Comparison of ENCODE assay signal across 12 cellular contexts in the genomic region with DNA sequence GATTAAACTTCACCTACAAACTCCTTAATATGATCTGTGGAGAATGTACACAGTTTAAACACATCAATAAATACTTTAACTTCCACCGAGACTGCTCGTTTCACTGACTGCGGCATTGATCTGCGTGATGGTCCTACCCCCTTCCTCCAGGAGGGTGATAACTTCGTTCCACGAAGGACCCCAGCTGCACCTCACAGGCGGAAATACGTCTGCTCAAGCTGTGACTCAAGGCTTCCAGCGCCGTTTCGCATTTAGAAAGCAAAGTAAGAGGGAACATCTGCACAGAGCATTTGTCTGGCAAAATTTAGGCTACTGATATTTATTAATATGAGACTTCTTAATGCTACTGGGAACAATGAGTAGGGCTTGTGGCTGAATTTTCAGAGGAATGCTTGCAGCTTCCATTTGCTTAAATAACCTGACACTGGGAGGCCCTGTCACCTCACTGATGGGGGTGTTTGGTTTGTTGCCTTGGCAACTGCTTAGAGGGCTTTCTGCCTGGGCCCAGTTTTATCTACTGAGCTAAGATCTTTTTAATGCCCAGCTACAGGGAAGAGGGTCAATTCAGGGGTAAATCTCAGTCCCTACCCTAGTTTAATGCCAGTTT. TPM values are rescaled to one million over a fixed set of nuclear protein-coding genes. Genes with fewer than 3 reads are reported as not detected.
DNase-seq lines count a peak whose midpoint lies in the region; ATAC-seq and TF ChIP-seq lines count a peak whose summit lies in the region.
"Had no signal": no experiment of that assay in that cellular context is flagged by ENCODE, and none has a peak within 500 bp of the region (broad histone marks: within the 10 kb centered on the region; RNA-seq: fewer than 3 reads in every experiment).

No MANE protein-coding gene starts in this region.

- H3K79me2 ChIP-seq in neural cell (replicated peaks; ENCODE audit: insufficient read depth, low read length), result no peaks in the 10 kb centered on the region
- no peaks in the 10 kb centered on the region for H3K79me2 ChIP-seq in mammary epithelial cell (ENCODE audit: insufficient read depth, low read length)

- peak; percentile 50 for TF ChIP-seq EP300 in neural cell (conservative IDR thresholded peaks at IDR 0.05; ENCODE audit: poor library complexity, severe bottlenecking)

- intact Hi-C loops in mammary epithelial cell (cut with micrococcal nuclease), result loop anchor here (5.0 kb wide), 1 partner anchor 358 kb away; no protein-coding TSS in a partner anchor
- intact Hi-C loops in spleen (cut with DNase I; ENCODE audit: low total_unique reads), result no loop called here

- no peaks in the 10 kb centered on the region for H3K9me3 ChIP-seq in CD8-positive, alpha-beta memory T cell (ENCODE audit: low read length)
- H3K9me3 ChIP-seq in neural cell (ENCODE audit: low read length) (no peaks in the 10 kb centered on the region), mammary epithelial cell (replicated peaks; ENCODE audit: insufficient read depth, low read length) (no peaks in the 10 kb centered on the region), spleen (no peaks in the 10 kb centered on the region)
- H3K9me3 ChIP-seq: BE2C had no signal

- peaks cover 5% of the 10 kb centered on the region for H3K36me3 ChIP-seq in CD8-positive, alpha-beta memory T cell (ENCODE audit: insufficient read depth, low read length)
- peaks cover 16% of the 10 kb centered on the region for H3K36me3 ChIP-seq in neural cell (ENCODE audit: insufficient read depth, low read length)
- peaks cover 30% of the 10 kb centered on the region for H3K36me3 ChIP-seq in mammary epithelial cell (ENCODE audit: insufficient read depth, low read length)
- peaks cover 0 to 57% (median 45%) of the 10 kb centered on the region in 6 donors for H3K36me3 ChIP-seq in spleen

- 94% methylated on average over 11 of the region's 11 CpGs for WGBS in mammary epithelial cell (ENCODE audit: low coverage, missing lambda C conversion rate)
- WGBS in spleen, 5 donors, result 94 to 96% (median 94%) methylated on average over 11 of the region's 11 CpGs

- peak overlapping the region in 5 of 8 donors; percentile 2 to 83 (median 43) for H3K27ac Mint-ChIP-seq in CD8-positive, alpha-beta memory T cell
- H3K27ac Mint-ChIP-seq in endothelial cell (ENCODE audit: unreplicated experiment), result peak overlapping the region; percentile 62

- no TSS peak for BruUV-seq in mammary epithelial cell (replicated peaks; lab: Mats Ljungman, UMichigan)

- peak; percentile 49 for TF ChIP-seq RAD21 in neural cell (conservative IDR thresholded peaks at IDR 0.05)

- no peak overlapping the region for H3K27ac ChIP-seq in CD8-positive, alpha-beta memory T cell (ENCODE audit: low read depth, low read length)
- peak overlapping the region; percentile 59 for H3K27ac ChIP-seq in neural cell (ENCODE audit: low read length)
- no peak overlapping the region for H3K27ac ChIP-seq in mammary epithelial cell (ENCODE audit: insufficient read depth, low read depth, low read length)
- peak overlapping the region in 3 of 8 donors; percentile 77 to 89 (median 84) for H3K27ac ChIP-seq in spleen

- no peak for ATAC-seq in GM18858 (IDR thresholded peaks at IDR 0.05; ENCODE audit: unreplicated experiment)

- dilution Hi-C loops in mammary epithelial cell (cut with HindIII; ENCODE audit: low sequenced_read_pairs), result no loop called here

- peaks cover 0 to 52% (median 12%) of the 10 kb centered on the region in 3 donors for H3K36me3 Mint-ChIP-seq in CD8-positive, alpha-beta memory T cell
- peaks cover 30% of the 10 kb centered on the region for H3K36me3 Mint-ChIP-seq in endothelial cell (ENCODE audit: low read depth, unreplicated experiment)

- in situ Hi-C loops in mammary epithelial cell (cut with MboI; ENCODE audit: low sequenced_read_pairs in 2 of 2), result loop anchor here in 1 of 2 donors (25.0 kb wide), 1 partner anchor 358 kb away; no protein-coding TSS in a partner anchor

- H3K4me2 ChIP-seq in neural cell (ENCODE audit: low read length) (peak overlapping the region; percentile 25), mammary epithelial cell (ENCODE audit: insufficient read depth, low read depth, low read length) (no peak overlapping the region)

- H3K27me3 Mint-ChIP-seq in CD8-positive, alpha-beta memory T cell, result peaks cover 0 to 2% of the 10 kb centered on the region in 2 donors
- H3K27me3 Mint-ChIP-seq in endothelial cell (ENCODE audit: unreplicated experiment), result peaks cover 3% of the 10 kb centered on the region

- no peaks in the 10 kb centered on the region for H3K27me3 ChIP-seq in CD8-positive, alpha-beta memory T cell (ENCODE audit: insufficient read depth, low read length, poor library complexity, severe bottlenecking)
- H3K27me3 ChIP-seq in neural cell (ENCODE audit: insufficient read depth, low read depth, low read length) (no peaks in the 10 kb centered on the region), mammary epithelial cell (ENCODE audit: insufficient read depth, low read length) (no peaks in the 10 kb centered on the region), spleen (replicated peaks in 1 of 7) (no peaks in the 10 kb centered on the region)
- H3K27me3 ChIP-seq: BE2C had no signal

- TF ChIP-seq POLR2A in spleen (IDR thresholded peaks at IDR 0.05), result no peak

- H3K9me2 ChIP-seq in neural cell (ENCODE audit: insufficient read depth, low read length), result no peaks in the 10 kb centered on the region

- H3K4me1 ChIP-seq in CD8-positive, alpha-beta memory T cell (ENCODE audit: insufficient read depth, low read length), result peaks cover 9% of the 10 kb centered on the region
- H3K4me1 ChIP-seq in mammary epithelial cell (ENCODE audit: insufficient read depth, low read length), result peaks cover 12% of the 10 kb centered on the region
- H3K4me1 ChIP-seq in spleen, result peaks cover 6 to 45% (median 29%) of the 10 kb centered on the region in 6 donors
- H3K4me1 ChIP-seq: BE2C had no signal

- CTCF ChIA-PET in CD8-positive, alpha-beta memory T cell (lab: Charles Lee), result interaction anchor here (1.4 to 2.8 kb wide), 2 partner anchors 13 to 219 kb away, joined by 4 to 10 read pairs; no protein-coding TSS in a partner anchor
- CTCF ChIA-PET in mammary epithelial cell (lab: Charles Lee; ENCODE audit: low non-redundant PET), result no interaction called here

- H4K20me1 ChIP-seq in neural cell (ENCODE audit: insufficient read depth), result no peaks in the 10 kb centered on the region
- no peaks in the 10 kb centered on the region for H4K20me1 ChIP-seq in mammary epithelial cell (ENCODE audit: insufficient read depth, low read length)

- TF ChIP-seq CTCF in endothelial cell (IDR thresholded peaks at IDR 0.05; ENCODE audit: unreplicated experiment) (no peak), neural cell (IDR thresholded peaks at IDR 0.05; ENCODE audit: poor library complexity, severe bottlenecking) (peak; percentile 32), mammary epithelial cell (conservative IDR thresholded peaks at IDR 0.05 in 1 of 2, IDR thresholded peaks at IDR 0.05 in 1 of 2; ENCODE audit: extremely low read depth in 1 of 2, insufficient read depth in 1 of 2, low read depth in 1 of 2, low read length in 2 of 2) (no peak), spleen (IDR thresholded peaks at IDR 0.05 in 8 of 11, conservative IDR thresholded peaks at IDR 0.05 in 3 of 11) (no peak)

- H2AFZ ChIP-seq in neural cell (ENCODE audit: low read depth, low read length), result no peak overlapping the region
- no peak overlapping the region for H2AFZ ChIP-seq in mammary epithelial cell (ENCODE audit: low read depth, low read length)

- POLR2A ChIA-PET in CD8-positive, alpha-beta memory T cell (lab: Charles Lee), result no interaction called here

- H3F3A ChIP-seq in neural cell (ENCODE audit: insufficient read depth, low read length, poor library complexity, severe bottlenecking), result peaks cover 3% of the 10 kb centered on the region

- no peak overlapping the region for H3K4me3 Mint-ChIP-seq in CD8-positive, alpha-beta memory T cell
- H3K4me3 Mint-ChIP-seq in endothelial cell (ENCODE audit: unreplicated experiment), result peak overlapping the region; percentile 13

- no peak for DNase-seq in CD8-positive, alpha-beta memory T cell
- DNase-seq in NCI-H2196 (lab: John Stamatoyannopoulos, UW; ENCODE audit: unreplicated experiment) (peak; percentile 62), endothelial cell (ENCODE audit: low spot score) (no peak), mammary epithelial cell (no peak), SIG-M5 (lab: John Stamatoyannopoulos, UW) (no peak), spleen (no peak)
- DNase-seq: activated CD4-positive, alpha-beta T cell treated with anti-CD3 and anti-CD28 coated beads, Interleukin-2, amount 50 U/mL, for 4 hours; BE2C; NCI-H2171 treated with DMSO at 0.1 percent for 48 hours; SHP77 treated with DMSO at 0.1 percent for 48 hours had no signal

- H3K4me3 ChIP-seq in CD8-positive, alpha-beta memory T cell (ENCODE audit: low read length), result no peak overlapping the region
- H3K4me3 ChIP-seq in neural cell (ENCODE audit: low read length) (peak overlapping the region; percentile 39), mammary epithelial cell (replicated peaks in 1 of 3; ENCODE audit: insufficient read depth in 1 of 3, low read depth in 2 of 3, low read length in 3 of 3) (no peak overlapping the region), spleen (no peak overlapping the region)

- peaks cover 11 to 19% (median 12%) of the 10 kb centered on the region in 3 donors for H3K4me1 Mint-ChIP-seq in CD8-positive, alpha-beta memory T cell
- H3K4me1 Mint-ChIP-seq in endothelial cell (ENCODE audit: unreplicated experiment), result peaks cover 13% of the 10 kb centered on the region

- no peaks in the 10 kb centered on the region for H3K9me3 Mint-ChIP-seq in CD8-positive, alpha-beta memory T cell
- H3K9me3 Mint-ChIP-seq in endothelial cell (ENCODE audit: unreplicated experiment), result no peaks in the 10 kb centered on the region

- H3K9ac ChIP-seq in neural cell (ENCODE audit: low read length) (peak overlapping the region; percentile 28), mammary epithelial cell (ENCODE audit: insufficient read depth, low read length) (no peak overlapping the region)

TF ChIP-seq in neural cell, 6 proteins besides CTCF, POLR2A, EP300 and RAD21 (continues in another document):
- no peak for TF ChIP-seq POLR2AphosphoS5 (IDR thresholded peaks at IDR 0.05)

RNA-seq across cellular contexts. Expression of gene ST14, which starts 14.8 kb away (rescaled TPM):
- under 1 TPM; 0.18 to 0.35 TPM for total RNA-seq in CD8-positive, alpha-beta memory T cell
- not detected for polyA plus RNA-seq in CD8-positive, alpha-beta memory T cell
- total RNA-seq in endothelial cell (ENCODE audit: unreplicated experiment), result 8.7 TPM
- polyA plus RNA-seq in neural cell, result not detected in 2 replicates
- not detected in 2 replicates for polyA minus RNA-seq in neural cell
- total RNA-seq in mammary epithelial cell, result 10 to 100 TPM; 83.9 to 87.0 TPM
- polyA plus RNA-seq in mammary epithelial cell, result 72.9 TPM
- 59.8 TPM for polyA minus RNA-seq in mammary epithelial cell
- 10 to 100 TPM in 6 of 7 donors, 1 to 10 TPM in 1; 7.1 to 20.2 (median 12.5) TPM for total RNA-seq in spleen
- polyA plus RNA-seq in spleen, result 10 to 100 TPM; 10.7 to 25.9 (median 12.5) TPM
